Comparison of ENCODE assay signal across 15 cellular contexts in the genomic region with DNA sequence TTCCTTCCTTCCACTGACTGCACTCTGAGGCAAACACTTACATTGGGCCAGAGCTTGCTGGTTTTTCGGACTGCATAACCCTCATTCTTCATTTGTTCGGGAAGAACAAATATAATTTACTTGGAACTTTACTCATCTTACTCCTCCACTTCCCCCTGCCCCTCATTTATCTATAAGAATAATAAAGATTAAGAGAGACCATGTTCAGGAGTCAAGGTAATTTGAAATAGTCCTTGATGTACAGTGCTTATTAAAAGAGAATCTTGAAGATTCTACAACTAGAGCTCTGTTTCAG.
DNase-seq lines count a peak whose midpoint lies in the region; ATAC-seq and TF ChIP-seq lines count a peak whose summit lies in the region.
"Had no signal": no experiment of that assay in that cellular context is flagged by ENCODE, and none has a peak within 500 bp of the region (broad histone marks: within the 10 kb centered on the region; RNA-seq: fewer than 3 reads in every experiment).

No MANE protein-coding gene starts in this region.

- DNase-seq in MM.1S (no peak), smooth muscle cell (lab: John Stamatoyannopoulos, UW; ENCODE audit: unreplicated experiment) (no peak), transverse colon (no peak), KG1 (lab: John Stamatoyannopoulos, UW) (no peak), AG20443 (ENCODE audit: low spot score) (no peak)
- no peak for DNase-seq in activated naive CD8-positive, alpha-beta T cell treated with anti-CD3 and anti-CD28 coated beads, Interleukin-2, amount 50 U/mL, for 24 hours
- DNase-seq: AML-193, NCI-H1092 treated with DMSO at 0.1 percent for 48 hours, NCI-H187, NCI-H2171, NCI-H774, SHP77 treated with DMSO at 0.1 percent for 48 hours had no signal

- H3F3A ChIP-seq in MM.1S (ENCODE audit: insufficient read depth, low read length) = peaks cover 14% of the 10 kb centered on the region
- peaks cover 22% of the 10 kb centered on the region for H3F3A ChIP-seq in smooth muscle cell (ENCODE audit: low read depth)

- no peak for ATAC-seq in activated naive CD8-positive, alpha-beta T cell treated with anti-CD3 and anti-CD28 coated beads, Interleukin-2, amount 50 U/mL, for 24 hours
- ATAC-seq: HCT116 had no signal

- H3K4me3 ChIP-seq in BLaER1 treated with 17β-estradiol and CSF1 and Interleukin-3, amounts not matched to agents 10 nM and 100 nM = peak overlapping the region in 1 of 10 experiments; percentile 3; a peak in 1 of 20 replicates
- no peak overlapping the region for H3K4me3 ChIP-seq in MM.1S (ENCODE audit: low read length)
- no peak overlapping the region for H3K4me3 ChIP-seq in smooth muscle cell
- H3K4me3 ChIP-seq in transverse colon = no peak overlapping the region
- H3K4me3 ChIP-seq: A549 had no signal

- peaks cover 13 to 50% (median 41%) of the 10 kb centered on the region in 11 experiments; a peak in 21 of 22 replicates for H3K9me3 ChIP-seq in BLaER1 treated with 17β-estradiol and CSF1 and Interleukin-3, amounts not matched to agents 10 nM and 100 nM (replicated peaks in 1 of 11)
- H3K9me3 ChIP-seq in MM.1S (replicated peaks; ENCODE audit: insufficient read depth, low read length) (no peaks in the 10 kb centered on the region), smooth muscle cell (replicated peaks; ENCODE audit: low read depth) (no peaks in the 10 kb centered on the region), transverse colon (no peaks in the 10 kb centered on the region)

- 100% methylated on average over 2 of the region's 2 CpGs for WGBS in smooth muscle cell (ENCODE audit: low lambda C conversion rate)
- WGBS in transverse colon (ENCODE audit: low coverage in 1 of 2), 2 donors = 85% methylated on average over 2 of the region's 2 CpGs; no CpG with 5 or more reads in 1 of the 2 donors

- peak overlapping the region in 7 of 11 experiments; percentile 60 to 67 (median 62); a peak in 8 of 22 replicates for H3K4me2 ChIP-seq in BLaER1 treated with 17β-estradiol and CSF1 and Interleukin-3, amounts not matched to agents 10 nM and 100 nM
- H3K4me2 ChIP-seq in MM.1S (ENCODE audit: low read depth, low read length) (peak overlapping the region; percentile 84), smooth muscle cell (no peak overlapping the region)

- peak overlapping the region in 9 of 11 experiments; percentile 28 to 74 (median 53); a peak in 15 of 22 replicates for H3K27ac ChIP-seq in BLaER1 treated with 17β-estradiol and CSF1 and Interleukin-3, amounts not matched to agents 10 nM and 100 nM
- H3K27ac ChIP-seq in MM.1S (ENCODE audit: low read length) = no peak overlapping the region; the same call in 1 of the 2 replicates
- peak overlapping the region; percentile 47 for H3K27ac ChIP-seq in smooth muscle cell (ENCODE audit: low read depth)
- H3K27ac ChIP-seq in transverse colon = no peak overlapping the region

- peaks cover 1% of the 10 kb centered on the region for H3K36me3 Mint-ChIP-seq in activated naive CD8-positive, alpha-beta T cell treated with anti-CD3 and anti-CD28 coated beads, Interleukin-2, amount 50 U/mL, for 24 hours (ENCODE audit: low read depth)

- H4K20me1 ChIP-seq in BLaER1 treated with 17β-estradiol and CSF1 and Interleukin-3, amounts not matched to agents 10 nM and 100 nM = no peaks in the 10 kb centered on the region
- H4K20me1 ChIP-seq in MM.1S (ENCODE audit: insufficient read depth, low read length) (no peaks in the 10 kb centered on the region), smooth muscle cell (ENCODE audit: low read depth) (peaks cover under 1% of the 10 kb centered on the region)

- no peak for TF ChIP-seq EP300 in transverse colon (IDR thresholded peaks at IDR 0.05; ENCODE audit: low read depth)

- intact Hi-C loops in transverse colon (cut with DNase I; ENCODE audit: low total_unique reads) = no loop called here

- no peak overlapping the region for H3K9ac ChIP-seq in BLaER1 treated with 17β-estradiol and CSF1 and Interleukin-3, amounts not matched to agents 10 nM and 100 nM
- H3K9ac ChIP-seq in MM.1S (ENCODE audit: low read length) (no peak overlapping the region), smooth muscle cell (ENCODE audit: low read depth) (no peak overlapping the region)

- H3K27ac Mint-ChIP-seq in activated naive CD8-positive, alpha-beta T cell treated with anti-CD3 and anti-CD28 coated beads, Interleukin-2, amount 50 U/mL, for 24 hours = peak overlapping the region; percentile 64

- H3K4me1 ChIP-seq in BLaER1 treated with 17β-estradiol and CSF1 and Interleukin-3, amounts not matched to agents 10 nM and 100 nM = peaks cover 7 to 23% (median 15%) of the 10 kb centered on the region in 10 experiments
- H3K4me1 ChIP-seq in MM.1S (ENCODE audit: low read length) (peaks cover 17% of the 10 kb centered on the region; the same call in 1 of the 2 replicates), smooth muscle cell (ENCODE audit: low read depth) (peaks cover 12% of the 10 kb centered on the region), transverse colon (no peaks in the 10 kb centered on the region)

- H3K9me3 Mint-ChIP-seq in activated naive CD8-positive, alpha-beta T cell treated with anti-CD3 and anti-CD28 coated beads, Interleukin-2, amount 50 U/mL, for 24 hours = peaks cover 1% of the 10 kb centered on the region

- no peak for TF ChIP-seq POLR2A in transverse colon (IDR thresholded peaks at IDR 0.05)

- no peak for TF ChIP-seq CTCF in MM.1S (IDR thresholded peaks at IDR 0.05; ENCODE audit: low read length)
- no peak for TF ChIP-seq CTCF in smooth muscle cell (IDR thresholded peaks at IDR 0.05; ENCODE audit: borderline replicate concordance, insufficient read depth, poor library complexity, severe bottlenecking)
- no peak for TF ChIP-seq CTCF in transverse colon (IDR thresholded peaks at IDR 0.05)

- no peaks in the 10 kb centered on the region for H3K79me2 ChIP-seq in MM.1S (ENCODE audit: low read length)
- peaks cover 2% of the 10 kb centered on the region for H3K79me2 ChIP-seq in smooth muscle cell (ENCODE audit: low read depth)

- H3K4me1 Mint-ChIP-seq in activated naive CD8-positive, alpha-beta T cell treated with anti-CD3 and anti-CD28 coated beads, Interleukin-2, amount 50 U/mL, for 24 hours = peaks cover 8% of the 10 kb centered on the region

- no peaks in the 10 kb centered on the region for H3K27me3 ChIP-seq in BLaER1 treated with 17β-estradiol and CSF1 and Interleukin-3, amounts not matched to agents 10 nM and 100 nM
- H3K27me3 ChIP-seq in MM.1S (replicated peaks; ENCODE audit: insufficient read depth, low read length) (no peaks in the 10 kb centered on the region), smooth muscle cell (ENCODE audit: low read depth) (no peaks in the 10 kb centered on the region), transverse colon (no peaks in the 10 kb centered on the region)

- H3K4me3 Mint-ChIP-seq in activated naive CD8-positive, alpha-beta T cell treated with anti-CD3 and anti-CD28 coated beads, Interleukin-2, amount 50 U/mL, for 24 hours = no peak overlapping the region

- no peaks in the 10 kb centered on the region for H3K36me3 ChIP-seq in BLaER1 treated with 17β-estradiol and CSF1 and Interleukin-3, amounts not matched to agents 10 nM and 100 nM
- H3K36me3 ChIP-seq in MM.1S (replicated peaks; ENCODE audit: insufficient read depth, low read length) (no peaks in the 10 kb centered on the region), smooth muscle cell (ENCODE audit: low read depth) (no peaks in the 10 kb centered on the region), transverse colon (no peaks in the 10 kb centered on the region)

- H2AFZ ChIP-seq in MM.1S (ENCODE audit: low read length) = no peak overlapping the region
- no peak overlapping the region for H2AFZ ChIP-seq in smooth muscle cell (ENCODE audit: low read depth)

- H3K27me3 Mint-ChIP-seq in activated naive CD8-positive, alpha-beta T cell treated with anti-CD3 and anti-CD28 coated beads, Interleukin-2, amount 50 U/mL, for 24 hours = no peaks in the 10 kb centered on the region

- no peaks in the 10 kb centered on the region for H3K9me2 ChIP-seq in MM.1S (replicated peaks; ENCODE audit: insufficient read depth, low read length)

- in situ Hi-C loops in transverse colon (cut with MboI; ENCODE audit: low pct_ligation_motif_present in 1 of 4, low pct_unique_long_range_greater_than_20kb in 1 of 4, low sequenced_read_pairs in 3 of 4) = no loop called here

Comparison
In these comparisons a context has a peak if more than half of its experiments do, and no peak if none do; other contexts are left out.
1. H3K27ac ChIP-seq: peak in BLaER1 treated with 17β-estradiol and CSF1 and Interleukin-3, amounts not matched to agents 10 nM and 100 nM (9 of 11) and smooth muscle cell (single experiment); none in MM.1S (single experiment) and transverse colon (0 of 4).